Comparison of ENCODE assay signal across 18 cellular contexts in genomic region chr16:68640972-68641371, GRCh38. TPM values are rescaled to one million over a fixed set of nuclear protein-coding genes. Genes with fewer than 3 reads are reported as not detected.
DNase-seq lines count a peak whose midpoint lies in the region; ATAC-seq, FAIRE-seq and TF ChIP-seq lines count a peak whose summit lies in the region.
"Had no signal": no experiment of that assay in that cellular context is flagged by ENCODE, and none has a peak within 500 bp of the region (broad histone marks: within the 10 kb centered on the region; RNA-seq: fewer than 3 reads in every experiment).

No MANE protein-coding gene starts in this region.

- no peak overlapping the region for H3K27ac ChIP-seq in IMR-90 (ENCODE audit: insufficient read depth, low read length)
- no peak overlapping the region for H3K27ac ChIP-seq in mesenchymal stem cell (ENCODE audit: low read length, poor library complexity, severe bottlenecking)
- H3K27ac ChIP-seq: SJCRH30 had no signal

- H2AFZ ChIP-seq in IMR-90 (replicated peaks; ENCODE audit: low read length, poor library complexity): no peak overlapping the region
- no peak overlapping the region for H2AFZ ChIP-seq in mesenchymal stem cell (ENCODE audit: low read depth, low read length)

- H3K36me3 ChIP-seq in IMR-90 (ENCODE audit: control insufficient read depth, insufficient read depth, low read length) (no peaks in the 10 kb centered on the region), bronchial epithelial cell (ENCODE audit: control insufficient read depth, insufficient read depth, low read length) (no peaks in the 10 kb centered on the region), mesenchymal stem cell (ENCODE audit: control insufficient read depth in 1 of 2, insufficient read depth in 2 of 2, low read depth in 1 of 2, low read length in 2 of 2) (no peaks in the 10 kb centered on the region)
- H3K36me3 ChIP-seq: BE2C, SJCRH30 had no signal

- H3K9me3 Mint-ChIP-seq in Calu3 (ENCODE audit: low read depth, unreplicated experiment): peaks cover 2% of the 10 kb centered on the region
- no peaks in the 10 kb centered on the region for H3K9me3 Mint-ChIP-seq in activated naive CD4-positive, alpha-beta T cell treated with anti-CD3 and anti-CD28 coated beads, Interleukin-2, amount 10 ng/mL, durations not matched to agents 7 days and 5 days

- peaks cover 32% of the 10 kb centered on the region for H3K27me3 ChIP-seq in IMR-90 (ENCODE audit: control insufficient read depth, insufficient read depth, low read length)
- H3K27me3 ChIP-seq in bronchial epithelial cell (ENCODE audit: control insufficient read depth, insufficient read depth, low read length): no peaks in the 10 kb centered on the region
- H3K27me3 ChIP-seq in mesenchymal stem cell (ENCODE audit: control insufficient read depth in 1 of 2, insufficient read depth in 1 of 2, low read length in 2 of 2): peaks cover 36 to 46% of the 10 kb centered on the region in 2 experiments
- H3K27me3 ChIP-seq: SJCRH30 had no signal

- H3K4me1 Mint-ChIP-seq in Calu3 (ENCODE audit: low read depth, unreplicated experiment): peaks cover 27% of the 10 kb centered on the region
- H3K4me1 Mint-ChIP-seq in activated naive CD4-positive, alpha-beta T cell treated with anti-CD3 and anti-CD28 coated beads, Interleukin-2, amount 10 ng/mL, durations not matched to agents 7 days and 5 days: peaks cover 12% of the 10 kb centered on the region

- ATAC-seq in IMR-90 (ENCODE audit: low read depth) (0 out of 2 replicates have a peak, but pooled peaks have one; percentile 32), GM18909 (IDR thresholded peaks at IDR 0.05; ENCODE audit: poor library complexity, unreplicated experiment) (no peak), HG03039 (IDR thresholded peaks at IDR 0.05; ENCODE audit: unreplicated experiment) (no peak), HG03139 (IDR thresholded peaks at IDR 0.05; ENCODE audit: unreplicated experiment) (no peak)
- ATAC-seq: activated CD8-positive, alpha-beta T cell treated with anti-CD3 and anti-CD28 coated beads, Interleukin-2, amount 10 ng/mL, durations not matched to agents 7 days and 5 days had no signal

- intact Hi-C loops in Calu3 (cut with micrococcal nuclease; ENCODE audit: unreplicated experiment) (no loop called here), IMR-90 (cut with micrococcal nuclease) (no loop called here)

- TF ChIP-seq RAD21 in IMR-90 (IDR thresholded peaks at IDR 0.05; ENCODE audit: low read length): no peak

- no peak overlapping the region for H3K18ac ChIP-seq in IMR-90 (ENCODE audit: low read depth, low read length)
- no peak overlapping the region for H3K18ac ChIP-seq in mesenchymal stem cell (ENCODE audit: low read depth in 1 of 2, low read length in 2 of 2)

- dilution Hi-C loops in IMR-90 (cut with HindIII; ENCODE audit: low sequenced_read_pairs, unreplicated experiment): no loop called here

- H3K4ac ChIP-seq in IMR-90 (ENCODE audit: low read depth, low read length): no peak overlapping the region
- H3K4ac ChIP-seq in mesenchymal stem cell (ENCODE audit: low read depth in 1 of 2, low read length in 2 of 2): no peak overlapping the region

- H2BK12ac ChIP-seq in mesenchymal stem cell (ENCODE audit: low read length in 2 of 2): no peak overlapping the region

- H2BK15ac ChIP-seq in IMR-90 (ENCODE audit: low read depth, low read length) (no peak overlapping the region), mesenchymal stem cell (ENCODE audit: low read depth, poor library complexity, severe bottlenecking) (no peak overlapping the region)

- TF ChIP-seq POLR2A in IMR-90 (IDR thresholded peaks at IDR 0.05; ENCODE audit: low read depth, low read length): no peak

- no peak overlapping the region for H2AK5ac ChIP-seq in IMR-90 (ENCODE audit: low read depth, low read length)
- no peak overlapping the region for H2AK5ac ChIP-seq in mesenchymal stem cell (ENCODE audit: low read length, severe bottlenecking)

- H2BK20ac ChIP-seq in IMR-90 (ENCODE audit: low read depth, low read length): no peak overlapping the region

- no peak overlapping the region for H3K9ac ChIP-seq in IMR-90 (ENCODE audit: low read depth, low read length)
- no peak overlapping the region for H3K9ac ChIP-seq in mesenchymal stem cell (ENCODE audit: low read length)

- no TSS peak for BruUV-seq in Calu3 (replicated peaks; lab: Mats Ljungman, UMichigan)
- BruUV-seq in IMR-90 (replicated peaks; lab: Mats Ljungman, UMichigan): no TSS peak

- H3K4me1 ChIP-seq in IMR-90 (ENCODE audit: control insufficient read depth, insufficient read depth, low read length) (no peaks in the 10 kb centered on the region), mesenchymal stem cell (ENCODE audit: control insufficient read depth, insufficient read depth, low read depth, low read length) (peaks cover 24% of the 10 kb centered on the region)
- H3K4me1 ChIP-seq: BE2C, SJCRH30 had no signal

- no peaks in the 10 kb centered on the region for H3K27me3 Mint-ChIP-seq in Calu3 (ENCODE audit: unreplicated experiment)
- peaks cover 66% of the 10 kb centered on the region for H3K27me3 Mint-ChIP-seq in activated naive CD4-positive, alpha-beta T cell treated with anti-CD3 and anti-CD28 coated beads, Interleukin-2, amount 10 ng/mL, durations not matched to agents 7 days and 5 days

- H2AK9ac ChIP-seq in IMR-90 (replicated peaks; ENCODE audit: low read depth, low read length, poor library complexity): no peak overlapping the region

- TF ChIP-seq CTCF in Calu3 (IDR thresholded peaks at IDR 0.05; ENCODE audit: unreplicated experiment) (no peak), IMR-90 (conservative IDR thresholded peaks at IDR 0.05; ENCODE audit: low read depth, low read length) (no peak), bronchial epithelial cell (IDR thresholded peaks at IDR 0.05; ENCODE audit: insufficient read depth, low read length, severe bottlenecking) (no peak)

- DNase-seq in Calu3 (peak; percentile 50), IMR-90 (no peak), bronchial epithelial cell (ENCODE audit: low read depth) (peak; percentile 88), mesenchymal stem cell (peak; percentile 14)
- DNase-seq in activated naive CD4-positive, alpha-beta T cell treated with anti-CD3 and anti-CD28 coated beads, Interleukin-2, amount 10 ng/mL, durations not matched to agents 7 days and 5 days: no peak
- DNase-seq: activated CD8-positive, alpha-beta T cell treated with anti-CD3 and anti-CD28 coated beads, Interleukin-2, amount 10 ng/mL, durations not matched to agents 7 days and 5 days; activated naive CD4-positive, alpha-beta T cell; BE2C; DMS79; H7; NCI-H1105; NCI-H510A treated with DMSO at 0.1 percent for 48 hours; SJCRH30; stimulated activated CD4-positive, alpha-beta T cell treated with anti-CD3 and anti-CD28 coated beads, Interleukin-2, amount 100 ng/mL, for 24 hours had no signal

- 0% methylated on average over 1 of the region's 3 CpGs; no CpG with 5 or more reads in 1 of the 2 experiments for WGBS in IMR-90 (ENCODE audit: extremely low coverage in 2 of 2, insufficient read length in 1 of 2), 2 experiments
- 34% methylated on average over 3 of the region's 3 CpGs for WGBS in mesenchymal stem cell

- H3K4me3 Mint-ChIP-seq in Calu3 (ENCODE audit: low read depth, unreplicated experiment): no peak overlapping the region
- no peak overlapping the region for H3K4me3 Mint-ChIP-seq in activated naive CD4-positive, alpha-beta T cell treated with anti-CD3 and anti-CD28 coated beads, Interleukin-2, amount 10 ng/mL, durations not matched to agents 7 days and 5 days
- H3K4me3 Mint-ChIP-seq: activated CD8-positive, alpha-beta T cell treated with anti-CD3 and anti-CD28 coated beads, Interleukin-2, amount 10 ng/mL, durations not matched to agents 7 days and 5 days had no signal

- H3K14ac ChIP-seq in IMR-90 (replicated peaks; ENCODE audit: low read depth, low read length) (no peak overlapping the region), mesenchymal stem cell (ENCODE audit: low read length in 2 of 2) (no peak overlapping the region)

- no peaks in the 10 kb centered on the region; the same call in 1 of the 2 replicates for H3K9me3 ChIP-seq in IMR-90 (ENCODE audit: control insufficient read depth, insufficient read depth, low read length)
- no peaks in the 10 kb centered on the region for H3K9me3 ChIP-seq in mesenchymal stem cell (ENCODE audit: control insufficient read depth, low read length)
- H3K9me3 ChIP-seq: BE2C, SJCRH30 had no signal

- H3K23ac ChIP-seq in IMR-90 (ENCODE audit: low read depth, low read length): no peak overlapping the region
- H3K23ac ChIP-seq in mesenchymal stem cell (ENCODE audit: low read length in 2 of 2): no peak overlapping the region

- H3K79me1 ChIP-seq in IMR-90 (ENCODE audit: low read depth in 1 of 2, low read length in 2 of 2) (no peaks in the 10 kb centered on the region), mesenchymal stem cell (replicated peaks; ENCODE audit: low read length, poor library complexity, severe bottlenecking) (no peaks in the 10 kb centered on the region)

- in situ Hi-C loops in IMR-90 (cut with MboI; ENCODE audit: low sequenced_read_pairs): no loop called here

- no peak overlapping the region for H3K4me2 ChIP-seq in IMR-90 (ENCODE audit: low read depth, low read length)
- H3K4me2 ChIP-seq in mesenchymal stem cell (ENCODE audit: low read length, poor library complexity, severe bottlenecking): no peak overlapping the region

- POLR2A ChIA-PET in IMR-90 (lab: Charles Lee; ENCODE audit: unreplicated experiment): no interaction called here

- H4K91ac ChIP-seq in IMR-90 (ENCODE audit: insufficient read depth, low read depth, low read length) (no peak overlapping the region), mesenchymal stem cell (ENCODE audit: low read length) (no peak overlapping the region)

- peak overlapping the region; percentile 41 for H3K27ac Mint-ChIP-seq in Calu3 (ENCODE audit: unreplicated experiment)
- no peak overlapping the region for H3K27ac Mint-ChIP-seq in activated naive CD4-positive, alpha-beta T cell treated with anti-CD3 and anti-CD28 coated beads, Interleukin-2, amount 10 ng/mL, durations not matched to agents 7 days and 5 days
- H3K27ac Mint-ChIP-seq: activated CD8-positive, alpha-beta T cell treated with anti-CD3 and anti-CD28 coated beads, Interleukin-2, amount 10 ng/mL, durations not matched to agents 7 days and 5 days had no signal

- H3K9me1 ChIP-seq in IMR-90 (ENCODE audit: insufficient read depth, low read length): no peaks in the 10 kb centered on the region

- H3K36me3 Mint-ChIP-seq in Calu3 (ENCODE audit: insufficient read depth, unreplicated experiment): peaks cover 26% of the 10 kb centered on the region
- no peaks in the 10 kb centered on the region for H3K36me3 Mint-ChIP-seq in activated naive CD4-positive, alpha-beta T cell treated with anti-CD3 and anti-CD28 coated beads, Interleukin-2, amount 10 ng/mL, durations not matched to agents 7 days and 5 days

- H3K4me3 ChIP-seq in IMR-90 (ENCODE audit: insufficient read depth, low read depth, low read length): no peak overlapping the region
- no peak overlapping the region for H3K4me3 ChIP-seq in bronchial epithelial cell (ENCODE audit: low read depth, low read length)
- H3K4me3 ChIP-seq in mesenchymal stem cell (ENCODE audit: insufficient read depth in 1 of 2, low read depth in 1 of 2, low read length in 2 of 2): no peak overlapping the region
- H3K4me3 ChIP-seq: SJCRH30 had no signal

- no peak overlapping the region for H3K56ac ChIP-seq in IMR-90 (ENCODE audit: extremely low read depth, insufficient read depth, low read length)

- no peak for FAIRE-seq in bronchial epithelial cell (lab: Jason Lieb, UNC)
- FAIRE-seq: TTC549 had no signal

- CTCF ChIA-PET in Calu3 (lab: Charles Lee) (interaction anchor here (0.7 kb wide), 1 partner anchor 79 kb away, joined by 3 read pairs; no protein-coding TSS in a partner anchor), IMR-90 (lab: Yijun Ruan, JAX) (no interaction called here)
- CTCF ChIA-PET in activated naive CD4-positive, alpha-beta T cell treated with anti-CD3 and anti-CD28 coated beads, Interleukin-2, amount 10 ng/mL, durations not matched to agents 7 days and 5 days (lab: Charles Lee): no interaction called here

- H2BK5ac ChIP-seq in IMR-90 (ENCODE audit: low read depth, low read length, poor library complexity, severe bottlenecking) (no peak overlapping the region), mesenchymal stem cell (ENCODE audit: low read depth, low read length, poor library complexity, severe bottlenecking) (no peak overlapping the region)

- H4K5ac ChIP-seq in IMR-90 (ENCODE audit: low read depth, low read length): no peak overlapping the region

- no peaks in the 10 kb centered on the region for H4K20me1 ChIP-seq in IMR-90 (ENCODE audit: insufficient read depth, low read length)

- H4K8ac ChIP-seq in IMR-90 (ENCODE audit: low read depth in 2 of 2, low read length in 2 of 2) (no peak overlapping the region), mesenchymal stem cell (ENCODE audit: low read length) (peak overlapping the region; percentile 28)

- H2BK120ac ChIP-seq in IMR-90 (ENCODE audit: low read depth, low read length) (no peak overlapping the region), mesenchymal stem cell (ENCODE audit: low read depth, low read length) (no peak overlapping the region)

RNA-seq across cellular contexts. Expression of gene CDH3, which starts 4.1 kb away (rescaled TPM):
- total RNA-seq in Calu3 (2022) (31.4 and 41.7 TPM in 2 replicates), IMR-90 (2012; rRNA removed) (not detected in 2 replicates), bronchial epithelial cell (564 and 607 TPM in 2 replicates)
- not detected in 2 replicates for polyA plus RNA-seq in IMR-90 (2012; rRNA removed)
- not detected in 2 replicates for polyA plus RNA-seq in IMR-90 (2012; cell fraction: cytosol; rRNA removed)
- not detected in 2 replicates for polyA plus RNA-seq in IMR-90 (2012; cell fraction: nucleus; rRNA removed; ENCODE audit: low replicate concordance)
- polyA plus RNA-seq in mesenchymal stem cell (2013, experiment 1 of 2): 0.29 TPM
- polyA plus RNA-seq in mesenchymal stem cell (2013, experiment 2 of 2): 0.36 TPM
- total RNA-seq: activated CD8-positive, alpha-beta T cell treated with anti-CD3 and anti-CD28 coated beads, Interleukin-2, amount 10 ng/mL, durations not matched to agents 7 days and 5 days had no signal

Comparison
In these comparisons a context has a peak if more than half of its experiments do, and no peak if none do; other contexts are left out.
1. DNase-seq: peak in Calu3 (single experiment), bronchial epithelial cell (single experiment) and mesenchymal stem cell (single experiment); none in IMR-90 (single experiment) and activated naive CD4-positive, alpha-beta T cell treated with anti-CD3 and anti-CD28 coated beads, Interleukin-2, amount 10 ng/mL, durations not matched to agents 7 days and 5 days (single experiment).
2. RNA of gene CDH3, which starts 4.1 kb away (total RNA-seq): 564 to 607 TPM in bronchial epithelial cell and 31.4 to 41.7 TPM in Calu3; not detected in IMR-90; every median in the first group is over 10 times any median in the second.